In the genomic region with DNA sequence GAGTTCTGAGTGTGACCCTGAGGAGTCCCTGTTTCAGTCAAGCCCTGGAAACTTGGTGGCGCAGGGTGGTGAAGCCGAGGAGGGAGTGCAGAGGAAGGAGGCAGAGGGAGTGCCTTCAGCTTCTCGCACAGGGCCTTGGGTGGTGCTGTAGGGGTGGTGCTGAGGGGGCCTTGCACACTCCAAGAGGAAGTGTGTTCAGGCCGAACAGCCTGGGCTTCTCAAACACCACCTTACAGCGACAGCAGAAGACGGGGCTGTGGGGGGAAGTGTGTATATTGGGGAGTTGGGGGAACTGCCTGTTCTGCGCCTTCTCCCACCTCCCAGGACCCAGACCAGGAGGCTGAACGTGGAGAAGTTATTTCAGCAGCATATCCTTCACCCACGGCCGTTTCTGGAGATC, we compare ENCODE assay signal across 17 cellular contexts. TPM values are rescaled to one million over a fixed set of nuclear protein-coding genes. Genes with fewer than 3 reads are reported as not detected.
"Had no signal": no experiment of that assay in that cellular context is flagged by ENCODE, and none has a peak within 500 bp of the region (broad histone marks: within the 10 kb centered on the region; RNA-seq: fewer than 3 reads in every experiment).

No MANE protein-coding gene starts in this region.

- H3K9me3 Mint-ChIP-seq: activated naive CD8-positive, alpha-beta T cell treated with anti-CD3 and anti-CD28 coated beads for 36 hours; T-helper 1 cell treated with Interleukin-12 subunit alpha and Interleukin-12 subunit beta and Interleukin-4 antibody, amounts not matched to agents 30 μg/mL and 1 μg/mL, for 36 hours had no signal

- ATAC-seq: activated CD8-positive, alpha-beta memory T cell treated with anti-CD3 and anti-CD28 coated beads, Interleukin-2, amount 10 ng/mL, durations not matched to agents 7 days and 5 days; stimulated activated naive CD8-positive, alpha-beta T cell treated with anti-CD3 and anti-CD28 coated beads, Interleukin-15, Interleukin-2, amounts not matched to agents 100 U/mL and 50 U/mL, for 24 hours had no signal

- H3K27ac ChIP-seq: brain microvascular endothelial cell, sigmoid colon, vagina had no signal

- H3K9me3 ChIP-seq: sigmoid colon, vagina had no signal

- H3K4me3 ChIP-seq: sigmoid colon, vagina had no signal

- H3K36me3 Mint-ChIP-seq: activated CD8-positive, alpha-beta memory T cell treated with anti-CD3 and anti-CD28 coated beads, Interleukin-2, amount 10 ng/mL, durations not matched to agents 7 days and 5 days; activated naive CD8-positive, alpha-beta T cell treated with anti-CD3 and anti-CD28 coated beads for 36 hours had no signal

- H3K27me3 ChIP-seq: brain microvascular endothelial cell, sigmoid colon, vagina had no signal

- H3K4me1 Mint-ChIP-seq: activated CD8-positive, alpha-beta memory T cell treated with anti-CD3 and anti-CD28 coated beads, Interleukin-2, amount 10 ng/mL, durations not matched to agents 7 days and 5 days; activated naive CD8-positive, alpha-beta T cell treated with anti-CD3 and anti-CD28 coated beads for 36 hours had no signal

- DNase-seq: activated CD8-positive, alpha-beta memory T cell treated with anti-CD3 and anti-CD28 coated beads, Interleukin-2, amount 10 ng/mL, durations not matched to agents 7 days and 5 days; activated gamma-delta T cell treated with Interleukin-2 at 50 U/mL for 16 hours; activated naive CD8-positive, alpha-beta T cell treated with anti-CD3 and anti-CD28 coated beads for 36 hours; activated T-cell treated with anti-CD3 and anti-CD28 coated beads, Interleukin-2, amount 50 U/mL, for 48 hours; brain microvascular endothelial cell; mesenchymal stem cell; posterior cingulate gyrus; sigmoid colon; stimulated activated CD4-positive, alpha-beta T cell treated with anti-CD3 and anti-CD28 coated beads, Interleukin-12 subunit alpha, Interleukin-12 subunit beta, amount 100 ng/mL, for 4 hours; stimulated activated naive CD8-positive, alpha-beta T cell treated with anti-CD3 and anti-CD28 coated beads, Interleukin-15, Interleukin-2, amounts not matched to agents 100 U/mL and 50 U/mL, for 24 hours had no signal

- H3K36me3 ChIP-seq: brain microvascular endothelial cell, sigmoid colon, vagina had no signal

- H3K4me1 ChIP-seq: sigmoid colon, vagina had no signal

- H3K27ac Mint-ChIP-seq: activated CD8-positive, alpha-beta memory T cell treated with anti-CD3 and anti-CD28 coated beads, Interleukin-2, amount 10 ng/mL, durations not matched to agents 7 days and 5 days; activated naive CD8-positive, alpha-beta T cell treated with anti-CD3 and anti-CD28 coated beads for 36 hours; T-helper 1 cell treated with Interleukin-12 subunit alpha and Interleukin-12 subunit beta and Interleukin-4 antibody, amounts not matched to agents 30 μg/mL and 1 μg/mL, for 36 hours had no signal

- H3K4me3 Mint-ChIP-seq: activated CD8-positive, alpha-beta memory T cell treated with anti-CD3 and anti-CD28 coated beads, Interleukin-2, amount 10 ng/mL, durations not matched to agents 7 days and 5 days; activated naive CD8-positive, alpha-beta T cell treated with anti-CD3 and anti-CD28 coated beads for 36 hours; T-helper 1 cell treated with Interleukin-12 subunit alpha and Interleukin-12 subunit beta and Interleukin-4 antibody, amounts not matched to agents 30 μg/mL and 1 μg/mL, for 36 hours had no signal

RNA-seq across cellular contexts. Expression of gene CCDC42, which starts 18.2 kb away (rescaled TPM):
- total RNA-seq: cerebellum, dermis microvascular lymphatic vessel endothelial cell, glomerular endothelial cell, sigmoid colon, temporal lobe, vagina had no signal
- polyA plus RNA-seq: esophagus had no signal

RNA-seq across cellular contexts. Expression of gene SPDYE4, which starts 31.9 kb away (rescaled TPM):
- total RNA-seq: activated CD8-positive, alpha-beta memory T cell treated with anti-CD3 and anti-CD28 coated beads, Interleukin-2, amount 10 ng/mL, durations not matched to agents 7 days and 5 days; activated naive CD8-positive, alpha-beta T cell treated with anti-CD3 and anti-CD28 coated beads for 36 hours; cerebellum; dermis microvascular lymphatic vessel endothelial cell; glomerular endothelial cell; sigmoid colon; temporal lobe; vagina had no signal
- polyA plus RNA-seq: esophagus, sigmoid colon had no signal
